32 cellular contexts compared by ENCODE assay signal in the genomic region with DNA sequence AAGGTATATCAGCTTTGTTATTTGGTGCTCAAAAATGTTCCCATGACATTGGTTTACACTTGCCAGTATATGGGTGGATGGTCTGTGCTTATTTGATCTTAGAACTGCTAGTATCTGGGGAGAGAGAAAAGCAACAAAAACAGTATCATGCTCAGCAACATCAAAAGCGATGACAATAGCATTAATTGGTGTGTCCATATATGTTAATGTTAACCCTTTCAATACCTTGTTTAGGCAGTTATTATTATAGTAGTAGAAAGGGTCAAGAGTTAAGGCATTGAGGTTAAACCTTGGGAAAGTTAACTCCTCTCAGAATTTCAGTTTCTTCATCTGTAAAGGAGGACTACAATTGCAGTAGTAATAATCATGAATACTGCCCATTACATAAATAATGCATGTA.
"Had no signal": no experiment of that assay in that cellular context is flagged by ENCODE, and none has a peak within 500 bp of the region (broad histone marks: within the 10 kb centered on the region; RNA-seq: fewer than 3 reads in every experiment).

No MANE protein-coding gene starts in this region.

- H3K9me3 Mint-ChIP-seq: activated CD8-positive, alpha-beta T cell treated with anti-CD3 and anti-CD28 coated beads for 36 hours; activated naive CD8-positive, alpha-beta T cell treated with anti-CD3 and anti-CD28 coated beads for 36 hours; activated T-helper 17 cell treated with anti-CD3 and anti-CD28 coated beads, Interleukin-2, amount 50 U/mL, for 72 hours had no signal

- H3K4me3 Mint-ChIP-seq: activated CD8-positive, alpha-beta T cell treated with anti-CD3 and anti-CD28 coated beads for 36 hours; activated naive CD8-positive, alpha-beta T cell treated with anti-CD3 and anti-CD28 coated beads for 36 hours; activated T-cell treated with anti-CD3 and anti-CD28 coated beads, Interleukin-2, amount 50 U/mL, for 72 hours; activated T-helper 17 cell treated with anti-CD3 and anti-CD28 coated beads, Interleukin-2, amount 50 U/mL, for 72 hours; T-cell; T-helper 17 cell had no signal

- ATAC-seq: activated CD8-positive, alpha-beta T cell treated with anti-CD3 and anti-CD28 coated beads for 36 hours; activated T-cell treated with anti-CD3 and anti-CD28 coated beads, Interleukin-2, amount 50 U/mL, for 72 hours; activated T-helper 17 cell treated with anti-CD3 and anti-CD28 coated beads, Interleukin-2, amount 50 U/mL, for 72 hours; K562; Panc1; SK-N-SH treated with all-trans-retinoic acid at 6 μM for 48 hours; T-cell; T-helper 17 cell had no signal

- DNase-seq: activated CD4-positive, alpha-beta T cell treated with anti-CD3 and anti-CD28 coated beads for 1 hour; activated CD4-positive, alpha-beta T cell treated with anti-CD3 and anti-CD28 coated beads for 48 hours; activated CD4-positive, alpha-beta T cell treated with anti-CD3 and anti-CD28 coated beads, Interleukin-2, amount 50 U/mL, for 4 hours; activated CD4-positive, CD25-positive, alpha-beta regulatory T cell; activated CD8-positive, alpha-beta T cell treated with anti-CD3 and anti-CD28 coated beads for 36 hours; activated effector memory CD4-positive, alpha-beta T cell treated with anti-CD3 and anti-CD28 coated beads, Interleukin-2, amount 50 U/mL, for 16 hours; activated naive CD4-positive, alpha-beta T cell; activated naive CD4-positive, alpha-beta T cell treated with anti-CD3 and anti-CD28 coated beads, Interleukin-2, amount 50 U/mL, for 16 hours; activated naive CD8-positive, alpha-beta T cell treated with anti-CD3 and anti-CD28 coated beads for 36 hours; activated T-cell treated with anti-CD3 and anti-CD28 coated beads, Interleukin-2, amount 50 U/mL, for 1 hour; activated T-cell treated with anti-CD3 and anti-CD28 coated beads, Interleukin-2, amount 50 U/mL, for 72 hours; amygdala; NCI-H1105; NCI-H1417 treated with DMSO at 0.1 percent for 48 hours; NCI-H187 treated with DMSO at 0.1 percent for 48 hours; NCI-H2081; NCI-H2171 treated with DMSO at 0.1 percent for 48 hours; NCI-H446; NCI-H510A treated with DMSO at 0.1 percent for 48 hours; NCI-H526 treated with DMSO at 0.1 percent for 48 hours; NCI-H82; SIG-M5; T-cell; T-helper 17 cell; T-helper 9 cell; WERI-Rb-1 had no signal

- H3K27ac ChIP-seq: cardiac muscle cell, WERI-Rb-1 had no signal

- H3K27me3 ChIP-seq: ascending aorta, cardiac muscle cell had no signal

- H3K4me3 ChIP-seq: ascending aorta, cardiac muscle cell, K562 had no signal

- H3K4me1 Mint-ChIP-seq: activated T-helper 17 cell treated with anti-CD3 and anti-CD28 coated beads, Interleukin-2, amount 50 U/mL, for 72 hours had no signal

- H3K27ac Mint-ChIP-seq: activated CD8-positive, alpha-beta T cell treated with anti-CD3 and anti-CD28 coated beads for 36 hours; activated naive CD8-positive, alpha-beta T cell treated with anti-CD3 and anti-CD28 coated beads for 36 hours; activated T-cell treated with anti-CD3 and anti-CD28 coated beads, Interleukin-2, amount 50 U/mL, for 72 hours; activated T-helper 17 cell treated with anti-CD3 and anti-CD28 coated beads, Interleukin-2, amount 50 U/mL, for 72 hours; T-cell; T-helper 17 cell had no signal

- H3K27me3 Mint-ChIP-seq: activated CD8-positive, alpha-beta T cell treated with anti-CD3 and anti-CD28 coated beads for 36 hours; activated naive CD8-positive, alpha-beta T cell treated with anti-CD3 and anti-CD28 coated beads for 36 hours; activated T-helper 17 cell treated with anti-CD3 and anti-CD28 coated beads, Interleukin-2, amount 50 U/mL, for 72 hours; T-cell; T-helper 17 cell had no signal

- H3K9me3 ChIP-seq: ascending aorta had no signal

- H3K36me3 ChIP-seq: ascending aorta, cardiac muscle cell, WERI-Rb-1 had no signal
